36 cellular contexts compared by ENCODE assay signal in the genomic region with DNA sequence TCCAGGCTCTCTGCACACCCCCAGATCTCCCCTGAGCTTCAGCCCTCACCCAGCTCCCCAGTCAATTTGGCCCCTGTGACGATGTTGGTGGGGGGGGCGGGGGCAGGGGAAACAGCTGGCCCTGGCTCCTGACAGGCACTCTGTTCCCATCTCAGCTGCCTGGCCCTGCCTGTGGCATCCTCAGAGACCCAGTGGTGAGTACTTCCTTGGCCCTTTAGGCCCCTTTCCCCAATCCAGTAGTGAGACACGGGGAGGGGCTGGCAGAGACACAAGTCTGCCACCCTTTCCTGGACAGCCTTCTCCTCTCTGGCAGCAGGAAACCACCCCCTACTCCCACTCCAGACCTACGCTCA. TPM values are rescaled to one million over a fixed set of nuclear protein-coding genes. Genes with fewer than 3 reads are reported as not detected.
"Had no signal": no experiment of that assay in that cellular context is flagged by ENCODE, and none has a peak within 500 bp of the region (broad histone marks: within the 10 kb centered on the region; RNA-seq: fewer than 3 reads in every experiment).

No MANE protein-coding gene starts in this region.

- ATAC-seq: activated CD4-positive, alpha-beta T cell treated with anti-CD3 and anti-CD28 coated beads for 36 hours; activated CD4-positive, CD25-positive, alpha-beta regulatory T cell treated with anti-CD3 and anti-CD28 coated beads, Interleukin-2, amount 50 U/mL, for 24 hours; activated CD8-positive, alpha-beta memory T cell treated with anti-CD3 and anti-CD28 coated beads, Interleukin-2, amount 10 ng/mL, durations not matched to agents 7 days and 5 days; activated CD8-positive, alpha-beta T cell treated with anti-CD3 and anti-CD28 coated beads, Interleukin-2, amount 10 ng/mL, durations not matched to agents 7 days and 5 days; activated naive CD4-positive, alpha-beta T cell treated with anti-CD3 and anti-CD28 coated beads, Interleukin-2, amount 50 U/mL, for 72 hours; body of pancreas had no signal

- H3K4me1 ChIP-seq: adrenal gland, breast epithelium had no signal

- H3K4me3 ChIP-seq: adrenal gland, body of pancreas, breast epithelium had no signal

- H3K36me3 Mint-ChIP-seq: activated CD8-positive, alpha-beta memory T cell treated with anti-CD3 and anti-CD28 coated beads, Interleukin-2, amount 10 ng/mL, durations not matched to agents 7 days and 5 days; activated naive CD4-positive, alpha-beta T cell treated with anti-CD3 and anti-CD28 coated beads, Interleukin-2, amount 50 U/mL, for 72 hours; activated naive CD8-positive, alpha-beta T cell treated with anti-CD3 and anti-CD28 coated beads for 36 hours had no signal

- H3K27me3 ChIP-seq: adrenal gland, body of pancreas, brain microvascular endothelial cell, breast epithelium had no signal

- H3K27ac ChIP-seq: adrenal gland, body of pancreas, brain microvascular endothelial cell, breast epithelium, VCaP had no signal

- H3K27me3 Mint-ChIP-seq: activated CD4-positive, alpha-beta memory T cell treated with anti-CD3 and anti-CD28 coated beads, Interleukin-2, amount 10 ng/mL, durations not matched to agents 7 days and 5 days; activated CD4-positive, alpha-beta T cell treated with anti-CD3 and anti-CD28 coated beads for 36 hours; activated CD4-positive, alpha-beta T cell treated with anti-CD3 and anti-CD28 coated beads, Interleukin-2, amount 10 ng/mL, durations not matched to agents 7 days and 5 days; activated CD8-positive, alpha-beta memory T cell treated with anti-CD3 and anti-CD28 coated beads, Interleukin-2, amount 10 ng/mL, durations not matched to agents 7 days and 5 days; activated naive CD8-positive, alpha-beta T cell treated with anti-CD3 and anti-CD28 coated beads for 36 hours; activated T-cell treated with anti-CD3 and anti-CD28 coated beads, Interleukin-2, amount 50 U/mL, for 24 hours had no signal

- H3K27ac Mint-ChIP-seq: activated CD4-positive, alpha-beta memory T cell treated with anti-CD3 and anti-CD28 coated beads, Interleukin-2, amount 10 ng/mL, durations not matched to agents 7 days and 5 days; activated CD4-positive, alpha-beta T cell treated with anti-CD3 and anti-CD28 coated beads for 36 hours; activated CD4-positive, alpha-beta T cell treated with anti-CD3 and anti-CD28 coated beads, Interleukin-2, amount 10 ng/mL, durations not matched to agents 7 days and 5 days; activated CD8-positive, alpha-beta memory T cell treated with anti-CD3 and anti-CD28 coated beads, Interleukin-2, amount 10 ng/mL, durations not matched to agents 7 days and 5 days; activated CD8-positive, alpha-beta T cell treated with anti-CD3 and anti-CD28 coated beads, Interleukin-2, amount 10 ng/mL, durations not matched to agents 7 days and 5 days; activated naive CD4-positive, alpha-beta T cell treated with anti-CD3 and anti-CD28 coated beads for 36 hours; activated naive CD4-positive, alpha-beta T cell treated with anti-CD3 and anti-CD28 coated beads, Interleukin-2, amount 50 U/mL, for 72 hours; activated naive CD8-positive, alpha-beta T cell treated with anti-CD3 and anti-CD28 coated beads for 36 hours; activated T-cell treated with anti-CD3 and anti-CD28 coated beads, Interleukin-2, amount 50 U/mL, for 24 hours; activated T-helper 2 cell treated with anti-CD3 and anti-CD28 coated beads, Interferon-gamma antibody, Interleukin-2, Interleukin-4, amounts not matched to agents 10 μg/mL and 5 μg/mL and 100 μg/mL, durations not matched to agents 14 hours and 24 hours and 36 hours; T-helper 1 cell treated with Interleukin-12 subunit alpha and Interleukin-12 subunit beta and Interleukin-4 antibody, amounts not matched to agents 30 μg/mL and 1 μg/mL, for 36 hours; T-helper 2 cell treated with Interferon-gamma antibody and Interleukin-4, amounts not matched to agents 5 μg/mL and 100 μg/mL, for 36 hours had no signal

- H3K9me3 Mint-ChIP-seq: activated CD4-positive, alpha-beta memory T cell treated with anti-CD3 and anti-CD28 coated beads, Interleukin-2, amount 10 ng/mL, durations not matched to agents 7 days and 5 days; activated CD4-positive, alpha-beta T cell treated with anti-CD3 and anti-CD28 coated beads, Interleukin-2, amount 10 ng/mL, durations not matched to agents 7 days and 5 days; activated naive CD4-positive, alpha-beta T cell treated with anti-CD3 and anti-CD28 coated beads for 36 hours; activated naive CD4-positive, alpha-beta T cell treated with anti-CD3 and anti-CD28 coated beads, Interleukin-2, amount 50 U/mL, for 72 hours; activated naive CD8-positive, alpha-beta T cell treated with anti-CD3 and anti-CD28 coated beads for 36 hours; activated T-cell treated with anti-CD3 and anti-CD28 coated beads, Interleukin-2, amount 50 U/mL, for 24 hours; activated T-helper 2 cell treated with anti-CD3 and anti-CD28 coated beads, Interferon-gamma antibody, Interleukin-2, Interleukin-4, amounts not matched to agents 10 μg/mL and 5 μg/mL and 100 μg/mL, durations not matched to agents 14 hours and 24 hours and 36 hours; T-helper 1 cell treated with Interleukin-12 subunit alpha and Interleukin-12 subunit beta and Interleukin-4 antibody, amounts not matched to agents 30 μg/mL and 1 μg/mL, for 36 hours; T-helper 2 cell treated with Interferon-gamma antibody and Interleukin-4, amounts not matched to agents 5 μg/mL and 100 μg/mL, for 36 hours had no signal

- H3K36me3 ChIP-seq: adrenal gland, brain microvascular endothelial cell, breast epithelium had no signal

- H3K4me1 Mint-ChIP-seq: activated CD4-positive, alpha-beta memory T cell treated with anti-CD3 and anti-CD28 coated beads, Interleukin-2, amount 10 ng/mL, durations not matched to agents 7 days and 5 days; activated CD4-positive, alpha-beta T cell treated with anti-CD3 and anti-CD28 coated beads for 36 hours; activated CD4-positive, alpha-beta T cell treated with anti-CD3 and anti-CD28 coated beads, Interleukin-2, amount 10 ng/mL, durations not matched to agents 7 days and 5 days; activated CD8-positive, alpha-beta memory T cell treated with anti-CD3 and anti-CD28 coated beads, Interleukin-2, amount 10 ng/mL, durations not matched to agents 7 days and 5 days; activated naive CD8-positive, alpha-beta T cell treated with anti-CD3 and anti-CD28 coated beads for 36 hours had no signal

- H3K9me3 ChIP-seq: adrenal gland, body of pancreas, breast epithelium had no signal

- DNase-seq: activated CD4-positive, alpha-beta memory T cell treated with anti-CD3 and anti-CD28 coated beads, Interleukin-2, amount 10 ng/mL, durations not matched to agents 7 days and 5 days; activated CD4-positive, alpha-beta T cell treated with anti-CD3 and anti-CD28 coated beads for 1 hour; activated CD4-positive, alpha-beta T cell treated with anti-CD3 and anti-CD28 coated beads for 36 hours; activated CD4-positive, alpha-beta T cell treated with anti-CD3 and anti-CD28 coated beads for 48 hours; activated CD4-positive, alpha-beta T cell treated with anti-CD3 and anti-CD28 coated beads, Interleukin-2, amount 10 ng/mL, durations not matched to agents 7 days and 5 days; activated CD4-positive, alpha-beta T cell treated with anti-CD3 and anti-CD28 coated beads, Interleukin-2, amount 50 U/mL, for 48 hours; activated CD4-positive, CD25-positive, alpha-beta regulatory T cell; activated CD8-positive, alpha-beta memory T cell treated with anti-CD3 and anti-CD28 coated beads for 24 hours; activated CD8-positive, alpha-beta memory T cell treated with anti-CD3 and anti-CD28 coated beads, Interleukin-2, amount 10 ng/mL, durations not matched to agents 7 days and 5 days; activated CD8-positive, alpha-beta memory T cell treated with anti-CD3 and anti-CD28 coated beads, Interleukin-2, amount 50 U/mL, for 48 hours; activated CD8-positive, alpha-beta T cell treated with anti-CD3 and anti-CD28 coated beads, Interleukin-2, amount 10 ng/mL, durations not matched to agents 7 days and 5 days; activated effector memory CD4-positive, alpha-beta T cell treated with Interleukin-2 at 50 U/mL for 16 hours; activated gamma-delta T cell treated with Interleukin-2 at 50 U/mL for 16 hours; activated naive CD4-positive, alpha-beta T cell; activated naive CD4-positive, alpha-beta T cell treated with anti-CD3 and anti-CD28 coated beads for 36 hours; activated naive CD4-positive, alpha-beta T cell treated with anti-CD3 and anti-CD28 coated beads, Interleukin-2, amount 50 U/mL, for 16 hours; activated naive CD8-positive, alpha-beta T cell treated with anti-CD3 and anti-CD28 coated beads for 36 hours; activated T-cell treated with anti-CD3 and anti-CD28 coated beads, Interleukin-2, amount 50 U/mL, for 24 hours; activated T-cell treated with anti-CD3 and anti-CD28 coated beads, Interleukin-2, amount 50 U/mL, for 48 hours; adrenal gland; amniotic stem cell; aorta; body of pancreas; brain microvascular endothelial cell; central memory CD4-positive, alpha-beta T cell; T-helper 1 cell; T-helper 2 cell; T-helper 9 cell had no signal

- H3K4me3 Mint-ChIP-seq: activated CD4-positive, alpha-beta memory T cell treated with anti-CD3 and anti-CD28 coated beads, Interleukin-2, amount 10 ng/mL, durations not matched to agents 7 days and 5 days; activated CD4-positive, alpha-beta T cell treated with anti-CD3 and anti-CD28 coated beads for 36 hours; activated CD4-positive, alpha-beta T cell treated with anti-CD3 and anti-CD28 coated beads, Interleukin-2, amount 10 ng/mL, durations not matched to agents 7 days and 5 days; activated CD8-positive, alpha-beta memory T cell treated with anti-CD3 and anti-CD28 coated beads, Interleukin-2, amount 10 ng/mL, durations not matched to agents 7 days and 5 days; activated CD8-positive, alpha-beta T cell treated with anti-CD3 and anti-CD28 coated beads, Interleukin-2, amount 10 ng/mL, durations not matched to agents 7 days and 5 days; activated naive CD4-positive, alpha-beta T cell treated with anti-CD3 and anti-CD28 coated beads for 36 hours; activated naive CD8-positive, alpha-beta T cell treated with anti-CD3 and anti-CD28 coated beads for 36 hours; activated T-cell treated with anti-CD3 and anti-CD28 coated beads, Interleukin-2, amount 50 U/mL, for 24 hours; T-helper 1 cell treated with Interleukin-12 subunit alpha and Interleukin-12 subunit beta and Interleukin-4 antibody, amounts not matched to agents 30 μg/mL and 1 μg/mL, for 36 hours; T-helper 2 cell treated with Interferon-gamma antibody and Interleukin-4, amounts not matched to agents 5 μg/mL and 100 μg/mL, for 36 hours had no signal

RNA-seq across cellular contexts. Expression of gene C1QL2, which starts 19.3 kb away (rescaled TPM):
- total RNA-seq: activated CD4-positive, alpha-beta memory T cell treated with anti-CD3 and anti-CD28 coated beads, Interleukin-2, amount 10 ng/mL, durations not matched to agents 7 days and 5 days; activated CD4-positive, alpha-beta T cell treated with anti-CD3 and anti-CD28 coated beads for 36 hours; activated CD4-positive, alpha-beta T cell treated with anti-CD3 and anti-CD28 coated beads, Interleukin-2, amount 10 ng/mL, durations not matched to agents 7 days and 5 days; activated CD8-positive, alpha-beta memory T cell treated with anti-CD3 and anti-CD28 coated beads, Interleukin-2, amount 10 ng/mL, durations not matched to agents 7 days and 5 days; activated CD8-positive, alpha-beta T cell treated with anti-CD3 and anti-CD28 coated beads, Interleukin-2, amount 10 ng/mL, durations not matched to agents 7 days and 5 days; activated naive CD4-positive, alpha-beta T cell treated with anti-CD3 and anti-CD28 coated beads for 36 hours; activated naive CD4-positive, alpha-beta T cell treated with anti-CD3 and anti-CD28 coated beads, Interleukin-2, amount 50 U/mL, for 72 hours; activated naive CD8-positive, alpha-beta T cell treated with anti-CD3 and anti-CD28 coated beads for 36 hours; activated T-helper 2 cell treated with anti-CD3 and anti-CD28 coated beads, Interferon-gamma antibody, Interleukin-2, Interleukin-4, amounts not matched to agents 10 μg/mL and 5 μg/mL and 100 μg/mL, durations not matched to agents 14 hours and 24 hours and 36 hours; adrenal gland; aorta; cardiac septum had no signal
- polyA plus RNA-seq: adrenal gland had no signal

RNA-seq across cellular contexts. Expression of gene STEAP3, which starts 45.8 kb away (rescaled TPM):
- total RNA-seq: activated CD4-positive, alpha-beta memory T cell treated with anti-CD3 and anti-CD28 coated beads, Interleukin-2, amount 10 ng/mL, durations not matched to agents 7 days and 5 days had no signal
